ENCODE assay signal across 2 cellular contexts in genomic region chr11:119108857-119109221, GRCh38.
TF ChIP-seq lines count a peak whose summit lies in the region.

No MANE protein-coding gene starts in this region.

TF ChIP-seq in A549, 52 proteins besides CTCF, POLR2A, EP300 and RAD21:
- TF ChIP-seq HOXB13 (CRISPR knock-in tag; IDR thresholded peaks at IDR 0.05; ENCODE audit: low read depth): no peak
- no peak for TF ChIP-seq GATA3 (IDR thresholded peaks at IDR 0.05; ENCODE audit: borderline replicate concordance)
- TF ChIP-seq E2F6 (IDR thresholded peaks at IDR 0.05; ENCODE audit: borderline replicate concordance, low read depth): no peak
- TF ChIP-seq HEYL (CRISPR knock-in tag; IDR thresholded peaks at IDR 0.05): no peak
- no peak for TF ChIP-seq RCOR1 (IDR thresholded peaks at IDR 0.05; ENCODE audit: low read depth, low read length)
- TF ChIP-seq HMGXB4 (CRISPR knock-in tag; IDR thresholded peaks at IDR 0.05; ENCODE audit: borderline replicate concordance): no peak
- TF ChIP-seq TP53 (CRISPR knock-in tag; IDR thresholded peaks at IDR 0.05): no peak
- TF ChIP-seq, protein P1, sequence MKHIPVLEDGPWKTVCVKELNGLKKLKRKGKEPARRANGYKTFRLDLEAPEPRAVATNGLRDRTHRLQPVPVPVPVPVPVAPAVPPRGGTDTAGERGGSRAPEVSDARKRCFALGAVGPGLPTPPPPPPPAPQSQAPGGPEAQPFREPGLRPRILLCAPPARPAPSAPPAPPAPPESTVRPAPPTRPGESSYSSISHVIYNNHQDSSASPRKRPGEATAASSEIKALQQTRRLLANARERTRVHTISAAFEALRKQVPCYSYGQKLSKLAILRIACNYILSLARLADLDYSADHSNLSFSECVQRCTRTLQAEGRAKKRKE (CRISPR knock-in tag; IDR thresholded peaks at IDR 0.05; ENCODE audit: low read depth): no peak

TF ChIP-seq in HCT116, 20 proteins besides CTCF, POLR2A, EP300 and RAD21:
- TF ChIP-seq, protein P2, sequence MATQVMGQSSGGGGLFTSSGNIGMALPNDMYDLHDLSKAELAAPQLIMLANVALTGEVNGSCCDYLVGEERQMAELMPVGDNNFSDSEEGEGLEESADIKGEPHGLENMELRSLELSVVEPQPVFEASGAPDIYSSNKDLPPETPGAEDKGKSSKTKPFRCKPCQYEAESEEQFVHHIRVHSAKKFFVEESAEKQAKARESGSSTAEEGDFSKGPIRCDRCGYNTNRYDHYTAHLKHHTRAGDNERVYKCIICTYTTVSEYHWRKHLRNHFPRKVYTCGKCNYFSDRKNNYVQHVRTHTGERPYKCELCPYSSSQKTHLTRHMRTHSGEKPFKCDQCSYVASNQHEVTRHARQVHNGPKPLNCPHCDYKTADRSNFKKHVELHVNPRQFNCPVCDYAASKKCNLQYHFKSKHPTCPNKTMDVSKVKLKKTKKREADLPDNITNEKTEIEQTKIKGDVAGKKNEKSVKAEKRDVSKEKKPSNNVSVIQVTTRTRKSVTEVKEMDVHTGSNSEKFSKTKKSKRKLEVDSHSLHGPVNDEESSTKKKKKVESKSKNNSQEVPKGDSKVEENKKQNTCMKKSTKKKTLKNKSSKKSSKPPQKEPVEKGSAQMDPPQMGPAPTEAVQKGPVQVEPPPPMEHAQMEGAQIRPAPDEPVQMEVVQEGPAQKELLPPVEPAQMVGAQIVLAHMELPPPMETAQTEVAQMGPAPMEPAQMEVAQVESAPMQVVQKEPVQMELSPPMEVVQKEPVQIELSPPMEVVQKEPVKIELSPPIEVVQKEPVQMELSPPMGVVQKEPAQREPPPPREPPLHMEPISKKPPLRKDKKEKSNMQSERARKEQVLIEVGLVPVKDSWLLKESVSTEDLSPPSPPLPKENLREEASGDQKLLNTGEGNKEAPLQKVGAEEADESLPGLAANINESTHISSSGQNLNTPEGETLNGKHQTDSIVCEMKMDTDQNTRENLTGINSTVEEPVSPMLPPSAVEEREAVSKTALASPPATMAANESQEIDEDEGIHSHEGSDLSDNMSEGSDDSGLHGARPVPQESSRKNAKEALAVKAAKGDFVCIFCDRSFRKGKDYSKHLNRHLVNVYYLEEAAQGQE (IDR thresholded peaks at IDR 0.05; ENCODE audit: low read depth): no peak
- no peak for TF ChIP-seq SIN3A (IDR thresholded peaks at IDR 0.05; ENCODE audit: low read depth)
- no peak for TF ChIP-seq ZBTB33 (IDR thresholded peaks at IDR 0.05; ENCODE audit: extremely low read depth, insufficient replicate concordance, low read length)
